In genomic region chr17:17387461-17388362, GRCh38 we compare ENCODE assay signal across 1 cellular context.
A peak's percentile ranks its signal among the peaks of the same experiment; 100 is the strongest.
TF ChIP-seq lines count a peak whose summit lies in the region.

No MANE protein-coding gene starts in this region.

TF ChIP-seq in HepG2, 621 proteins besides CTCF, POLR2A, EP300 and RAD21 (continued from another document and continues in another):
- TF ChIP-seq THAP7 (CRISPR knock-in tag; IDR thresholded peaks at IDR 0.05): no peak
- TF ChIP-seq, protein P1, sequence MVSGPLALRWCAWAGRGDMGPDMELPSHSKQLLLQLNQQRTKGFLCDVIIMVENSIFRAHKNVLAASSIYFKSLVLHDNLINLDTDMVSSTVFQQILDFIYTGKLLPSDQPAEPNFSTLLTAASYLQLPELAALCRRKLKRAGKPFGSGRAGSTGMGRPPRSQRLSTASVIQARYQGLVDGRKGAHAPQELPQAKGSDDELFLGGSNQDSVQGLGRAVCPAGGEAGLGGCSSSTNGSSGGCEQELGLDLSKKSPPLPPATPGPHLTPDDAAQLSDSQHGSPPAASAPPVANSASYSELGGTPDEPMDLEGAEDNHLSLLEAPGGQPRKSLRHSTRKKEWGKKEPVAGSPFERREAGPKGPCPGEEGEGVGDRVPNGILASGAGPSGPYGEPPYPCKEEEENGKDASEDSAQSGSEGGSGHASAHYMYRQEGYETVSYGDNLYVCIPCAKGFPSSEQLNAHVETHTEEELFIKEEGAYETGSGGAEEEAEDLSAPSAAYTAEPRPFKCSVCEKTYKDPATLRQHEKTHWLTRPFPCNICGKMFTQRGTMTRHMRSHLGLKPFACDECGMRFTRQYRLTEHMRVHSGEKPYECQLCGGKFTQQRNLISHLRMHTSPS (CRISPR knock-in tag; IDR thresholded peaks at IDR 0.05; ENCODE audit: low read depth): peak; percentile 80
- TF ChIP-seq ZNF607 (CRISPR knock-in tag; IDR thresholded peaks at IDR 0.05; ENCODE audit: borderline replicate concordance): no peak; the same call in none of the 2 replicates
- TF ChIP-seq ZBTB8A (CRISPR knock-in tag; IDR thresholded peaks at IDR 0.05; ENCODE audit: borderline replicate concordance, low read depth): no peak
- TF ChIP-seq YY1 (IDR thresholded peaks at IDR 0.05; ENCODE audit: insufficient read depth, insufficient replicate concordance, low read depth, low read length): no peak
- TF ChIP-seq ZNF335 (CRISPR knock-in tag; IDR thresholded peaks at IDR 0.05): no peak
- no peak for TF ChIP-seq CCDC6 (CRISPR knock-in tag; IDR thresholded peaks at IDR 0.05)
- no peak for TF ChIP-seq RFX1 (IDR thresholded peaks at IDR 0.05)
- TF ChIP-seq, protein P2, sequence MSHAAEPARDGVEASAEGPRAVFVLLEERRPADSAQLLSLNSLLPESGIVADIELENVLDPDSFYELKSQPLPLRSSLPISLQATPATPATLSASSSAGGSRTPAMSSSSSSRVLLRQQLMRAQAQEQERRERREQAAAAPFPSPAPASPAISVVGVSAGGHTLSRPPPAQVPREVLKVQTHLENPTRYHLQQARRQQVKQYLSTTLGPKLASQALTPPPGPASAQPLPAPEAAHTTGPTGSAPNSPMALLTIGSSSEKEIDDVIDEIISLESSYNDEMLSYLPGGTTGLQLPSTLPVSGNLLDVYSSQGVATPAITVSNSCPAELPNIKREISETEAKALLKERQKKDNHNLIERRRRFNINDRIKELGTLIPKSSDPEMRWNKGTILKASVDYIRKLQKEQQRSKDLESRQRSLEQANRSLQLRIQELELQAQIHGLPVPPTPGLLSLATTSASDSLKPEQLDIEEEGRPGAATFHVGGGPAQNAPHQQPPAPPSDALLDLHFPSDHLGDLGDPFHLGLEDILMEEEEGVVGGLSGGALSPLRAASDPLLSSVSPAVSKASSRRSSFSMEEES (CRISPR knock-in tag; IDR thresholded peaks at IDR 0.05): no peak
- TF ChIP-seq ZNF569 (CRISPR knock-in tag; IDR thresholded peaks at IDR 0.05; ENCODE audit: borderline replicate concordance): no peak
- peak; percentile 97 for TF ChIP-seq HNRNPL (IDR thresholded peaks at IDR 0.05; ENCODE audit: low read depth, low read length)
- TF ChIP-seq ZNF136 (CRISPR knock-in tag; IDR thresholded peaks at IDR 0.05; ENCODE audit: low read depth): no peak
- TF ChIP-seq BRCA1 (CRISPR knock-in tag; IDR thresholded peaks at IDR 0.05): no peak
- no peak for TF ChIP-seq ZNF446 (CRISPR knock-in tag; IDR thresholded peaks at IDR 0.05)
- TF ChIP-seq ZNF512B (CRISPR knock-in tag; IDR thresholded peaks at IDR 0.05; ENCODE audit: borderline replicate concordance): no peak
- no peak for TF ChIP-seq DMAP1 (CRISPR knock-in tag; IDR thresholded peaks at IDR 0.05)
- no peak for TF ChIP-seq ZNF329 (CRISPR knock-in tag; IDR thresholded peaks at IDR 0.05; ENCODE audit: low read depth)
- no peak for TF ChIP-seq ZNF878 (CRISPR knock-in tag; IDR thresholded peaks at IDR 0.05)
- TF ChIP-seq ZNF484 (CRISPR knock-in tag; IDR thresholded peaks at IDR 0.05; ENCODE audit: borderline replicate concordance, low read depth): no peak
- TF ChIP-seq, protein P3, sequence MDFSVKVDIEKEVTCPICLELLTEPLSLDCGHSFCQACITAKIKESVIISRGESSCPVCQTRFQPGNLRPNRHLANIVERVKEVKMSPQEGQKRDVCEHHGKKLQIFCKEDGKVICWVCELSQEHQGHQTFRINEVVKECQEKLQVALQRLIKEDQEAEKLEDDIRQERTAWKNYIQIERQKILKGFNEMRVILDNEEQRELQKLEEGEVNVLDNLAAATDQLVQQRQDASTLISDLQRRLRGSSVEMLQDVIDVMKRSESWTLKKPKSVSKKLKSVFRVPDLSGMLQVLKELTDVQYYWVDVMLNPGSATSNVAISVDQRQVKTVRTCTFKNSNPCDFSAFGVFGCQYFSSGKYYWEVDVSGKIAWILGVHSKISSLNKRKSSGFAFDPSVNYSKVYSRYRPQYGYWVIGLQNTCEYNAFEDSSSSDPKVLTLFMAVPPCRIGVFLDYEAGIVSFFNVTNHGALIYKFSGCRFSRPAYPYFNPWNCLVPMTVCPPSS (IDR thresholded peaks at IDR 0.05): no peak
- no peak for TF ChIP-seq MED13 (CRISPR knock-in tag; IDR thresholded peaks at IDR 0.05)
- no peak for TF ChIP-seq ZNF367 (CRISPR knock-in tag; IDR thresholded peaks at IDR 0.05; ENCODE audit: borderline replicate concordance)
- TF ChIP-seq, protein P4, sequence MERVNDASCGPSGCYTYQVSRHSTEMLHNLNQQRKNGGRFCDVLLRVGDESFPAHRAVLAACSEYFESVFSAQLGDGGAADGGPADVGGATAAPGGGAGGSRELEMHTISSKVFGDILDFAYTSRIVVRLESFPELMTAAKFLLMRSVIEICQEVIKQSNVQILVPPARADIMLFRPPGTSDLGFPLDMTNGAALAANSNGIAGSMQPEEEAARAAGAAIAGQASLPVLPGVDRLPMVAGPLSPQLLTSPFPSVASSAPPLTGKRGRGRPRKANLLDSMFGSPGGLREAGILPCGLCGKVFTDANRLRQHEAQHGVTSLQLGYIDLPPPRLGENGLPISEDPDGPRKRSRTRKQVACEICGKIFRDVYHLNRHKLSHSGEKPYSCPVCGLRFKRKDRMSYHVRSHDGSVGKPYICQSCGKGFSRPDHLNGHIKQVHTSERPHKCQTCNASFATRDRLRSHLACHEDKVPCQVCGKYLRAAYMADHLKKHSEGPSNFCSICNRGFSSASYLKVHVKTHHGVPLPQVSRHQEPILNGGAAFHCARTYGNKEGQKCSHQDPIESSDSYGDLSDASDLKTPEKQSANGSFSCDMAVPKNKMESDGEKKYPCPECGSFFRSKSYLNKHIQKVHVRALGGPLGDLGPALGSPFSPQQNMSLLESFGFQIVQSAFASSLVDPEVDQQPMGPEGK (CRISPR knock-in tag; IDR thresholded peaks at IDR 0.05): no peak
- no peak for TF ChIP-seq FOXO4 (CRISPR knock-in tag; conservative IDR thresholded peaks at IDR 0.05)
- TF ChIP-seq, protein P5, sequence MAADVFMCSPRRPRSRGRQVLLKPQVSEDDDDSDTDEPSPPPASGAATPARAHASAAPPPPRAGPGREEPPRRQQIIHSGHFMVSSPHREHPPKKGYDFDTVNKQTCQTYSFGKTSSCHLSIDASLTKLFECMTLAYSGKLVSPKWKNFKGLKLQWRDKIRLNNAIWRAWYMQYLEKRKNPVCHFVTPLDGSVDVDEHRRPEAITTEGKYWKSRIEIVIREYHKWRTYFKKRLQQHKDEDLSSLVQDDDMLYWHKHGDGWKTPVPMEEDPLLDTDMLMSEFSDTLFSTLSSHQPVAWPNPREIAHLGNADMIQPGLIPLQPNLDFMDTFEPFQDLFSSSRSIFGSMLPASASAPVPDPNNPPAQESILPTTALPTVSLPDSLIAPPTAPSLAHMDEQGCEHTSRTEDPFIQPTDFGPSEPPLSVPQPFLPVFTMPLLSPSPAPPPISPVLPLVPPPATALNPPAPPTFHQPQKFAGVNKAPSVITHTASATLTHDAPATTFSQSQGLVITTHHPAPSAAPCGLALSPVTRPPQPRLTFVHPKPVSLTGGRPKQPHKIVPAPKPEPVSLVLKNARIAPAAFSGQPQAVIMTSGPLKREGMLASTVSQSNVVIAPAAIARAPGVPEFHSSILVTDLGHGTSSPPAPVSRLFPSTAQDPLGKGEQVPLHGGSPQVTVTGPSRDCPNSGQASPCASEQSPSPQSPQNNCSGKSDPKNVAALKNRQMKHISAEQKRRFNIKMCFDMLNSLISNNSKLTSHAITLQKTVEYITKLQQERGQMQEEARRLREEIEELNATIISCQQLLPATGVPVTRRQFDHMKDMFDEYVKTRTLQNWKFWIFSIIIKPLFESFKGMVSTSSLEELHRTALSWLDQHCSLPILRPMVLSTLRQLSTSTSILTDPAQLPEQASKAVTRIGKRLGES (CRISPR knock-in tag; IDR thresholded peaks at IDR 0.05; ENCODE audit: borderline replicate concordance): no peak
- no peak for TF ChIP-seq ZBTB43 (CRISPR knock-in tag; conservative IDR thresholded peaks at IDR 0.05)
- no peak for TF ChIP-seq AHR (CRISPR knock-in tag; IDR thresholded peaks at IDR 0.05)
- TF ChIP-seq ZSCAN12 (CRISPR knock-in tag; IDR thresholded peaks at IDR 0.05): no peak
- no peak for TF ChIP-seq LRRFIP1 (CRISPR knock-in tag; conservative IDR thresholded peaks at IDR 0.05)
- no peak for TF ChIP-seq KDM5A (IDR thresholded peaks at IDR 0.05; ENCODE audit: borderline replicate concordance, low read length)
- TF ChIP-seq, protein P6, sequence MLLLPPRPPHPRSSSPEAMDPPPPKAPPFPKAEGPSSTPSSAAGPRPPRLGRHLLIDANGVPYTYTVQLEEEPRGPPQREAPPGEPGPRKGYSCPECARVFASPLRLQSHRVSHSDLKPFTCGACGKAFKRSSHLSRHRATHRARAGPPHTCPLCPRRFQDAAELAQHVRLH (CRISPR knock-in tag; IDR thresholded peaks at IDR 0.05; ENCODE audit: borderline replicate concordance, low read depth): no peak
- no peak for TF ChIP-seq BRF2 (CRISPR knock-in tag; IDR thresholded peaks at IDR 0.05)
- TF ChIP-seq ZFYVE20 (CRISPR knock-in tag; IDR thresholded peaks at IDR 0.05; ENCODE audit: borderline replicate concordance, low read depth): no peak
- TF ChIP-seq ZNF501 (CRISPR knock-in tag; IDR thresholded peaks at IDR 0.05): no peak; the same call in 1 of the 2 replicates
- no peak; the same call in 1 of the 2 replicates for TF ChIP-seq ZNF792 (CRISPR knock-in tag; IDR thresholded peaks at IDR 0.05)
- peak; percentile 89 for TF ChIP-seq RARA (CRISPR knock-in tag; IDR thresholded peaks at IDR 0.05)
- no peak for TF ChIP-seq TFDP2 (CRISPR knock-in tag; IDR thresholded peaks at IDR 0.05)
